8 cellular contexts compared by ENCODE assay signal in genomic region chr16:75494696-75495601, GRCh38. TPM values are rescaled to one million over a fixed set of nuclear protein-coding genes. Genes with fewer than 3 reads are reported as not detected.
A peak's percentile ranks its signal among the peaks of the same experiment; 100 is the strongest.
DNase-seq lines count a peak whose midpoint lies in the region; ATAC-seq and TF ChIP-seq lines count a peak whose summit lies in the region.

CHST6 (minus strand) TSS chr16:75495441; CDS start chr16:75479828, 15,613 bp downstream.

- H3K4me3 Mint-ChIP-seq in CD14-positive monocyte = peak within 1 kb of the TSS; percentile 58 to 81

- TF ChIP-seq CTCF in CD14-positive monocyte (IDR thresholded peaks at IDR 0.05) = no peak

- peaks cover 0 to 3% (median 0%) of the 10 kb centered on the region in 7 donors for H3K9me3 Mint-ChIP-seq in CD14-positive monocyte

- H3K27ac Mint-ChIP-seq in CD14-positive monocyte = no peak within 1 kb of the TSS

- intact Hi-C loops in CD14-positive monocyte (cut with micrococcal nuclease) = no loop called here
- intact Hi-C loops in sciatic nerve (cut with DNase I) = no loop called here

- H3K27me3 Mint-ChIP-seq in CD14-positive monocyte (ENCODE audit: low read depth in 3 of 3) = peaks cover 27 to 49% (median 46%) of the 10 kb centered on the region in 3 donors

- ATAC-seq in GM19351 (IDR thresholded peaks at IDR 0.05; ENCODE audit: unreplicated experiment) (peak; percentile 78), HG03521 (IDR thresholded peaks at IDR 0.05; ENCODE audit: unreplicated experiment) (peak; percentile 58), sciatic nerve (peak; percentile 67)

- no peak for DNase-seq in CD14-positive monocyte (ENCODE audit: low spot score)
- DNase-seq in amygdala (lab: John Stamatoyannopoulos, UW) = peak in 48 of 56 donors; percentile 24 to 85 (median 58)
- peak in 49 of 51 donors; percentile 6 to 87 (median 69) for DNase-seq in hypothalamus (lab: John Stamatoyannopoulos, UW)
- no peak for DNase-seq in sciatic nerve (ENCODE audit: low spot score)
- DNase-seq in NCI-H2081 treated with DMSO at 0.1 percent for 48 hours (lab: John Stamatoyannopoulos, UW) = no peak
- DNase-seq in effector CD4-positive, alpha-beta T cell = no peak

- peaks cover 2 to 5% of the 10 kb centered on the region in 2 donors for H3K36me3 Mint-ChIP-seq in CD14-positive monocyte

- peaks cover 7% of the 10 kb centered on the region for H3K4me1 Mint-ChIP-seq in CD14-positive monocyte

RNA-seq across cellular contexts. Expression of gene CHST6, which starts in this region (rescaled TPM):
- polyA plus RNA-seq in CD14-positive monocyte = not detected
- total RNA-seq in sciatic nerve = 0.58 TPM

Comparison
In these comparisons a context has a peak if more than half of its experiments do, and no peak if none do; other contexts are left out.
1. Peak in ATAC-seq in sciatic nerve; RNA of the gene not detected or under 1 TPM.
2. DNase-seq: peak in amygdala (48 of 56) and hypothalamus (49 of 51); none in CD14-positive monocyte (single experiment), sciatic nerve (single experiment), NCI-H2081 treated with DMSO at 0.1 percent for 48 hours (single experiment) and effector CD4-positive, alpha-beta T cell (single experiment).
3. Peak in every context shown above with its lines, with median percentiles within 50 percentile points of each other: ATAC-seq.